13 cellular contexts compared by ENCODE assay signal in genomic region chr15:59686389-59686788, GRCh38. TPM values are rescaled to one million over a fixed set of nuclear protein-coding genes. Genes with fewer than 3 reads are reported as not detected.
A peak's percentile ranks its signal among the peaks of the same experiment; 100 is the strongest.
DNase-seq lines count a peak whose midpoint lies in the region; ATAC-seq and TF ChIP-seq lines count a peak whose summit lies in the region.
"Had no signal": no experiment of that assay in that cellular context is flagged by ENCODE, and none has a peak within 500 bp of the region (broad histone marks: within the 10 kb centered on the region; RNA-seq: fewer than 3 reads in every experiment).

No MANE protein-coding gene starts in this region.

- no peaks in the 10 kb centered on the region for H3K9me2 ChIP-seq in hepatocyte (replicated peaks; ENCODE audit: insufficient read depth)

- no peaks in the 10 kb centered on the region for H3K9me3 Mint-ChIP-seq in Caco-2 (ENCODE audit: unreplicated experiment)

- DNase-seq in right cardiac atrium = peak in 1 of 3 donors; percentile 50
- no peak for DNase-seq in left ventricle myocardium superior
- DNase-seq in SKM-1 treated with dmso at 0.1 percent for 144 hours (lab: John Stamatoyannopoulos, UW; ENCODE audit: unreplicated experiment) = peak; percentile 54
- DNase-seq in hepatocyte (ENCODE audit: low spot score) = no peak
- no peak for DNase-seq in NCI-H69 (lab: John Stamatoyannopoulos, UW)
- no peak for DNase-seq in stimulated activated CD8-positive, alpha-beta memory T cell treated with anti-CD3 and anti-CD28 coated beads, Interleukin-4, amount 100 ng/mL, for 48 hours
- no peak for DNase-seq in Caco-2
- DNase-seq: activated CD8-positive, alpha-beta memory T cell treated with anti-CD3 and anti-CD28 coated beads, Interleukin-2, amount 50 U/mL, for 48 hours; DMS79 treated with DMSO at 0.1 percent for 48 hours; GOT3; NCI-H187; stimulated activated CD4-positive, alpha-beta T cell treated with anti-CD3 and anti-CD28 coated beads, Interleukin-12 subunit alpha, Interleukin-12 subunit beta, amount 100 ng/mL, for 4 hours had no signal

- no peak overlapping the region for H3K27ac Mint-ChIP-seq in Caco-2 (ENCODE audit: unreplicated experiment)

- H2AFZ ChIP-seq in hepatocyte = no peak overlapping the region

- H3K27me3 ChIP-seq in right cardiac atrium (ENCODE audit: control insufficient read depth, insufficient read depth) (no peaks in the 10 kb centered on the region), hepatocyte (no peaks in the 10 kb centered on the region), Caco-2 (replicated peaks; ENCODE audit: control insufficient read depth, insufficient read depth, low read length) (no peaks in the 10 kb centered on the region)

- WGBS in right cardiac atrium = 70% methylated on average over 7 of the region's 7 CpGs
- 82% methylated on average over 7 of the region's 7 CpGs for WGBS in hepatocyte (ENCODE audit: low lambda C conversion rate, missing lambda C conversion rate)

- H3K4me3 ChIP-seq in right cardiac atrium (ENCODE audit: low read length) (no peak overlapping the region), hepatocyte (no peak overlapping the region), Caco-2 (ENCODE audit: low read depth, low read length) (no peak overlapping the region)

- peak overlapping the region; percentile 64 for H3K27ac ChIP-seq in right cardiac atrium (ENCODE audit: low read length)
- H3K27ac ChIP-seq in hepatocyte = no peak overlapping the region

- no peaks in the 10 kb centered on the region for H3K9me3 ChIP-seq in right cardiac atrium (ENCODE audit: control insufficient read depth, low read length)
- no peaks in the 10 kb centered on the region for H3K9me3 ChIP-seq in hepatocyte (ENCODE audit: low read depth)
- no peaks in the 10 kb centered on the region for H3K9me3 ChIP-seq in Caco-2

- peak overlapping the region; percentile 20 for H3K4me2 ChIP-seq in hepatocyte

- peaks cover 71% of the 10 kb centered on the region for H3K79me2 ChIP-seq in hepatocyte

- H3K36me3 Mint-ChIP-seq in Caco-2 (ENCODE audit: insufficient read depth, unreplicated experiment) = peaks cover 48% of the 10 kb centered on the region

- BruUV-seq in Caco-2 (replicated peaks; lab: Mats Ljungman, UMichigan) = no TSS peak

- H3K27me3 Mint-ChIP-seq in Caco-2 (ENCODE audit: insufficient read depth, unreplicated experiment) = no peaks in the 10 kb centered on the region

- peaks cover 14% of the 10 kb centered on the region for H3K4me1 Mint-ChIP-seq in Caco-2 (ENCODE audit: low read depth, unreplicated experiment)

- peaks cover 54% of the 10 kb centered on the region for H4K20me1 ChIP-seq in hepatocyte (ENCODE audit: insufficient read depth, poor library complexity, severe bottlenecking)

- CTCF ChIA-PET in Caco-2 (lab: Charles Lee) = no interaction called here

- TF ChIP-seq CTCF in hepatocyte (IDR thresholded peaks at IDR 0.05; ENCODE audit: poor library complexity) (no peak), Caco-2 (IDR thresholded peaks at IDR 0.05; ENCODE audit: insufficient read depth in 1 of 2, low read depth in 1 of 2, low read length in 1 of 2, severe bottlenecking in 1 of 2, unreplicated experiment in 1 of 2) (no peak)

- ATAC-seq in right cardiac atrium (no peak), left ventricle myocardium superior (no peak), GM18519 (IDR thresholded peaks at IDR 0.05; ENCODE audit: low FRiP score, unreplicated experiment) (no peak)

- POLR2A ChIA-PET in Caco-2 (lab: Charles Lee) = no interaction called here

- H3K36me3 ChIP-seq in hepatocyte (replicated peaks; ENCODE audit: insufficient read depth, low read depth) (no peaks in the 10 kb centered on the region), Caco-2 (ENCODE audit: control insufficient read depth, insufficient read depth, low read length) (no peaks in the 10 kb centered on the region)

- H3K4me1 ChIP-seq in right cardiac atrium (ENCODE audit: control insufficient read depth, insufficient read depth, low read length) (peaks cover 5% of the 10 kb centered on the region), hepatocyte (ENCODE audit: insufficient read depth) (peaks cover 11% of the 10 kb centered on the region), Caco-2 (0 out of 2 replicates have a peak, but pooled peaks cover 4% of the 10 kb centered on the region)

- intact Hi-C loops in right cardiac atrium (cut with DNase I) = no loop called here
- intact Hi-C loops in left ventricle myocardium superior (cut with micrococcal nuclease) = no loop called here
- intact Hi-C loops in Caco-2 (cut with micrococcal nuclease; ENCODE audit: unreplicated experiment) = loop anchor here (5.0 kb wide), 1 partner anchor 711 kb away; the partner anchor contains the start of gene ANXA2

- no peak overlapping the region for H3K4me3 Mint-ChIP-seq in Caco-2 (ENCODE audit: unreplicated experiment)

RNA-seq across cellular contexts. Expression of gene BNIP2, which starts 2.7 kb away (rescaled TPM):
- total RNA-seq in right cardiac atrium (10 to 100 TPM; 72.2 to 85.8 (median 82.5) TPM), left ventricle myocardium superior (70.9 TPM), hepatocyte (78.2 and 102 TPM in 2 replicates), Caco-2 (2022) (54.0 and 56.0 TPM in 2 replicates)
- polyA plus RNA-seq in right cardiac atrium (62.8 TPM), hepatocyte (55.0 and 77.0 TPM in 2 replicates)

RNA-seq across cellular contexts. Expression of gene GTF2A2, which starts 29.1 kb away (rescaled TPM):
- total RNA-seq in right cardiac atrium (100 to 1,000 TPM; 116 to 145 (median 129) TPM), left ventricle myocardium superior (121 TPM), hepatocyte (42.9 and 50.9 TPM in 2 replicates), Caco-2 (2022) (147 and 153 TPM in 2 replicates)
- polyA plus RNA-seq in right cardiac atrium (115 TPM), hepatocyte (252 and 253 TPM in 2 replicates)
